24 cellular contexts compared by ENCODE assay signal in genomic region chr15:60022379-60022741, GRCh38. TPM values are rescaled to one million over a fixed set of nuclear protein-coding genes. Genes with fewer than 3 reads are reported as not detected.
"Had no signal": no experiment of that assay in that cellular context is flagged by ENCODE, and none has a peak within 500 bp of the region (broad histone marks: within the 10 kb centered on the region; RNA-seq: fewer than 3 reads in every experiment).

No MANE protein-coding gene starts in this region.

- H3K36me3 Mint-ChIP-seq: IgD-negative memory B cell, T-cell had no signal

- H3K4me3 Mint-ChIP-seq: IgD-negative memory B cell, T-cell had no signal

- H3K9me3 ChIP-seq: SK-N-SH had no signal

- ATAC-seq: K562, T-cell had no signal

- H3K4me2 ChIP-seq: KMS-11, SK-N-SH had no signal

- H3K9ac ChIP-seq: KMS-11, SK-N-SH had no signal

- DNase-seq: Kasumi-1, NCI-H1048, NCI-H1105, NCI-H1417, NCI-H1436 treated with DMSO at 0.1 percent for 48 hours, NCI-H1694, NCI-H187 treated with DMSO at 0.1 percent for 48 hours, NCI-H2029 treated with DMSO at 0.1 percent for 48 hours, NCI-H2171 treated with DMSO at 0.1 percent for 48 hours, NCI-H510A, NCI-H524 treated with DMSO at 0.1 percent for 48 hours, NCI-H69, NCI-H774, RPMI8226, SHP77, SK-N-SH, SW 1271, T-cell had no signal

- H3K27ac Mint-ChIP-seq: IgD-negative memory B cell, T-cell had no signal

- H3K4me1 Mint-ChIP-seq: IgD-negative memory B cell had no signal

- H3K4me3 ChIP-seq: K562 had no signal

- H3K27ac ChIP-seq: KMS-11 had no signal

RNA-seq across cellular contexts. Expression of gene FOXB1, which starts 18.2 kb away (rescaled TPM):
- total RNA-seq: HT-29, K562, MCF 10A, SK-MEL-5 had no signal
